In genomic region chr19:16897572-16898056, GRCh38 we compare ENCODE assay signal across 9 cellular contexts. TPM values are rescaled to one million over a fixed set of nuclear protein-coding genes. Genes with fewer than 3 reads are reported as not detected.
DNase-seq lines count a peak whose midpoint lies in the region; ATAC-seq and TF ChIP-seq lines count a peak whose summit lies in the region.
"Had no signal": no experiment of that assay in that cellular context is flagged by ENCODE, and none has a peak within 500 bp of the region (broad histone marks: within the 10 kb centered on the region; RNA-seq: fewer than 3 reads in every experiment).

No MANE protein-coding gene starts in this region.

- no peak overlapping the region for H3K27ac ChIP-seq in AG04450 (ENCODE audit: low read depth, low read length)
- no peak overlapping the region for H3K27ac ChIP-seq in SJCRH30

- no peak for TF ChIP-seq CTCF in AG04450 (IDR thresholded peaks at IDR 0.05; ENCODE audit: low read depth, low read length)
- no peak for TF ChIP-seq CTCF in omental fat pad (IDR thresholded peaks at IDR 0.05)

- no peak for DNase-seq in AG04450 (ENCODE audit: low read depth, low spot score)
- no peak for DNase-seq in SJCRH30
- DNase-seq in fibroblast of peridontal ligament (ENCODE audit: extremely low read depth) = peak; percentile 18
- DNase-seq in omental fat pad (ENCODE audit: low spot score) = no peak
- DNase-seq in NCI-H82 (lab: John Stamatoyannopoulos, UW) = no peak
- DNase-seq in SW480 (ENCODE audit: low spot score) = no peak
- no peak for DNase-seq in KG1 (lab: John Stamatoyannopoulos, UW)

- H3K9me3 ChIP-seq in AG04450 (ENCODE audit: control insufficient read depth, insufficient read depth, low read length) (peaks cover 5% of the 10 kb centered on the region; the same call in 1 of the 2 replicates), SJCRH30 (replicated peaks) (no peaks in the 10 kb centered on the region)

- H3K4me1 ChIP-seq in SJCRH30 = no peaks in the 10 kb centered on the region

- H3K4me3 ChIP-seq in AG04450 (ENCODE audit: low read depth, low read length) = peak overlapping the region; percentile 61
- H3K4me3 ChIP-seq in SJCRH30 = peak overlapping the region; percentile 64

- H3K27me3 ChIP-seq in AG04450 (ENCODE audit: control insufficient read depth, insufficient read depth, low read length) = peaks cover 10% of the 10 kb centered on the region
- no peaks in the 10 kb centered on the region for H3K27me3 ChIP-seq in SJCRH30

- ATAC-seq in GM21529 (IDR thresholded peaks at IDR 0.05; ENCODE audit: unreplicated experiment) (peak; percentile 21), omental fat pad (ENCODE audit: low FRiP score) (peak; percentile 29)

- no peaks in the 10 kb centered on the region for H3K36me3 ChIP-seq in SJCRH30

- POLR2A ChIA-PET in AG04450 (lab: Yijun Ruan, JAX) = no interaction called here

- CTCF ChIA-PET in AG04450 (lab: Charles Lee) = interaction anchor here (0.6 kb wide), 1 partner anchor 1307 kb away, joined by 3 read pairs; no protein-coding TSS in a partner anchor

RNA-seq across cellular contexts. Expression of gene F2RL3, which starts 8.8 kb away (rescaled TPM):
- polyA plus RNA-seq in AG04450 (2011; rRNA removed) = not detected in 2 replicates
- polyA minus RNA-seq in AG04450 (2011; rRNA and poly(A)+ RNA removed) = not detected in 2 replicates
- 0.20 and 0.47 TPM in 2 replicates for total RNA-seq in SJCRH30 (2014; rRNA removed; shearing (Covaris generic))
- total RNA-seq in omental fat pad = 10 to 100 TPM in 2 of 4 donors, 1 to 10 TPM in 2; 4.1 to 31.8 (median 9.2) TPM
- total RNA-seq: activated naive CD4-positive, alpha-beta T cell treated with anti-CD3 and anti-CD28 coated beads, Interleukin-2, amount 50 U/mL, for 72 hours had no signal
